ENCODE assay signal across 1 cellular context in genomic region chr2:120791243-120791960, GRCh38.
TF ChIP-seq lines count a peak whose summit lies in the region.

No MANE protein-coding gene starts in this region.

TF ChIP-seq in HCT116, 20 proteins besides CTCF, POLR2A, EP300 and RAD21:
- TF ChIP-seq EGR1 (IDR thresholded peaks at IDR 0.05; ENCODE audit: low read depth) = no peak
- TF ChIP-seq EZH2phosphoT487 (IDR thresholded peaks at IDR 0.05; ENCODE audit: borderline replicate concordance) = no peak
- no peak for TF ChIP-seq ZBTB33 (IDR thresholded peaks at IDR 0.05; ENCODE audit: extremely low read depth, insufficient replicate concordance, low read length)
- TF ChIP-seq ELF1 (IDR thresholded peaks at IDR 0.05; ENCODE audit: borderline replicate concordance, low read depth) = no peak
- no peak for TF ChIP-seq SRF (IDR thresholded peaks at IDR 0.05; ENCODE audit: low read depth)
- no peak for TF ChIP-seq SP1 (IDR thresholded peaks at IDR 0.05; ENCODE audit: low read depth)
- TF ChIP-seq ZNF274 (IDR thresholded peaks at IDR 0.05; ENCODE audit: low read depth, low read length) = no peak
